ENCODE assay signal across 24 cellular contexts in genomic region chr15:96466548-96466947, GRCh38.
A peak's percentile ranks its signal among the peaks of the same experiment; 100 is the strongest.
DNase-seq lines count a peak whose midpoint lies in the region; ATAC-seq, FAIRE-seq and TF ChIP-seq lines count a peak whose summit lies in the region.
"Had no signal": no experiment of that assay in that cellular context is flagged by ENCODE, and none has a peak within 500 bp of the region (broad histone marks: within the 10 kb centered on the region; RNA-seq: fewer than 3 reads in every experiment).

No MANE protein-coding gene starts in this region.

- no peaks in the 10 kb centered on the region for H3K36me3 ChIP-seq in K562 (ENCODE audit: control insufficient read depth, insufficient read depth, low read length)
- H3K36me3 ChIP-seq: BE2C, BLaER1 had no signal

- DNase-seq in NCI-H82 (lab: John Stamatoyannopoulos, UW) (peak; percentile 36), NCI-H82 treated with DMSO at 0.1 percent for 48 hours (lab: John Stamatoyannopoulos, UW; ENCODE audit: unreplicated experiment) (no peak), A549 (ENCODE audit: low read depth in 1 of 2, low spot score in 1 of 2) (no peak), K562 (ENCODE audit: extremely low read depth in 1 of 4, low spot score in 3 of 4) (no peak), NCI-H748 (lab: John Stamatoyannopoulos, UW; ENCODE audit: unreplicated experiment) (no peak)
- DNase-seq: ACHN; BE2C; C1 segment of cervical spinal cord; CD4-positive, alpha-beta memory T cell; CD4-positive, CD25-positive, alpha-beta regulatory T cell; CD8-positive, alpha-beta memory T cell; COR-L47; DMS 273 treated with DMSO at 0.1 percent for 48 hours; DMS153; DMS53; DMS79; DND-41; EL; GDM1 had no signal

- H3K27ac ChIP-seq in A549: no peak overlapping the region
- no peak overlapping the region for H3K27ac ChIP-seq in K562 (ENCODE audit: extremely low read depth, low read depth, low read length)
- H3K27ac ChIP-seq: 22Rv1, BLaER1 had no signal

- peaks cover 32 to 35% of the 10 kb centered on the region in 2 experiments for H3K27me3 ChIP-seq in K562 (ENCODE audit: control insufficient read depth in 2 of 2, insufficient read depth in 2 of 2, low read length in 2 of 2)
- H3K27me3 ChIP-seq: BLaER1 had no signal

- H3K9me1 ChIP-seq in K562 (ENCODE audit: control insufficient read depth, insufficient read depth, low read length): no peaks in the 10 kb centered on the region

- POLR2A ChIA-PET in A549 (lab: Yijun Ruan, JAX): no interaction called here
- POLR2A ChIA-PET in K562 (lab: Yijun Ruan, JAX): no interaction called here

- BruUV-seq in K562 (replicated peaks; lab: Mats Ljungman, UMichigan): no TSS peak

- TF ChIP-seq EP300 in A549 (IDR thresholded peaks at IDR 0.05): no peak
- TF ChIP-seq EP300 in K562 (IDR thresholded peaks at IDR 0.05; ENCODE audit: low read length): no peak

- ATAC-seq in A549: no peak
- no peak for ATAC-seq in K562
- ATAC-seq: GM12878 had no signal

- CTCF ChIA-PET in A549 (lab: Yijun Ruan, JAX): interaction anchor here (0.9 kb wide), 1 partner anchor 14 kb away, joined by 3 read pairs; no protein-coding TSS in a partner anchor
- CTCF ChIA-PET in K562 (lab: Yijun Ruan, JAX; ENCODE audit: low intra/inter-chr PET ratio): no interaction called here

- H3K9me3 ChIP-seq in A549: no peaks in the 10 kb centered on the region
- no peaks in the 10 kb centered on the region for H3K9me3 ChIP-seq in K562 (replicated peaks; ENCODE audit: control insufficient read depth, insufficient read depth, low read depth, low read length)
- H3K9me3 ChIP-seq: BE2C, BLaER1 had no signal

- WGBS in A549 (ENCODE audit: missing lambda C conversion rate): 3% methylated on average over 2 of the region's 2 CpGs
- 0% methylated on average over 2 of the region's 2 CpGs for WGBS in K562 (ENCODE audit: insufficient coverage, low coverage, missing lambda C conversion rate)

- H3K79me2 ChIP-seq in K562 (ENCODE audit: control insufficient read depth, insufficient read depth, low read length): no peaks in the 10 kb centered on the region

- TF ChIP-seq POLR2A in A549 (IDR thresholded peaks at IDR 0.05; ENCODE audit: low read length) (no peak), K562 (conservative IDR thresholded peaks at IDR 0.05) (no peak)

- H3K4me1 ChIP-seq in A549 (no peaks in the 10 kb centered on the region), K562 (replicated peaks in 1 of 2; ENCODE audit: control insufficient read depth in 2 of 2, insufficient read depth in 2 of 2, low read length in 2 of 2) (no peaks in the 10 kb centered on the region)
- H3K4me1 ChIP-seq: BE2C, BLaER1 had no signal

- in situ Hi-C loops in K562 (cut with MboI): no loop called here

- no peak overlapping the region for H3K9ac ChIP-seq in K562 (ENCODE audit: insufficient read depth in 1 of 2, low read depth in 2 of 2, low read length in 2 of 2)
- H3K9ac ChIP-seq: BLaER1 had no signal

- FAIRE-seq in A549 (lab: Jason Lieb, UNC): no peak
- no peak for FAIRE-seq in K562 (lab: Jason Lieb, UNC)
- FAIRE-seq: GM12878, GM12892, GM18507 had no signal

- H3K4me2 ChIP-seq in A549 (no peak overlapping the region), K562 (ENCODE audit: insufficient read depth, low read length) (no peak overlapping the region)
- H3K4me2 ChIP-seq: BLaER1 had no signal

- no peaks in the 10 kb centered on the region for H4K20me1 ChIP-seq in K562 (replicated peaks; ENCODE audit: control insufficient read depth, insufficient read depth, low read length)
- H4K20me1 ChIP-seq: BLaER1 had no signal

- no peak overlapping the region for H3K4me3 ChIP-seq in A549
- no peak overlapping the region for H3K4me3 ChIP-seq in K562
- H3K4me3 ChIP-seq: BLaER1, GM12878 had no signal

- TF ChIP-seq CTCF in A549 (IDR thresholded peaks at IDR 0.05) (no peak), K562 (IDR thresholded peaks at IDR 0.05 in 2 of 3, conservative IDR thresholded peaks at IDR 0.05 in 1 of 3; ENCODE audit: insufficient read depth in 2 of 3, low read depth in 1 of 3, low read length in 3 of 3) (no peak)

- intact Hi-C loops in K562 (cut with micrococcal nuclease): no loop called here

- TF ChIP-seq RAD21 in A549 (conservative IDR thresholded peaks at IDR 0.05 in 1 of 2, IDR thresholded peaks at IDR 0.05 in 1 of 2) (no peak), K562 (CRISPR knock-in tag; conservative IDR thresholded peaks at IDR 0.05 in 1 of 2, IDR thresholded peaks at IDR 0.05 in 1 of 2) (no peak)

- no peak overlapping the region for H2AFZ ChIP-seq in K562 (ENCODE audit: low read depth, low read length)

TF ChIP-seq in A549, 52 proteins besides CTCF, POLR2A, EP300 and RAD21:
- no peak for TF ChIP-seq POLR2AphosphoS2 (conservative IDR thresholded peaks at IDR 0.05; ENCODE audit: low read length)
- TF ChIP-seq PHF8 (IDR thresholded peaks at IDR 0.05; ENCODE audit: borderline replicate concordance, low read depth): no peak
- TF ChIP-seq MAFK (IDR thresholded peaks at IDR 0.05; ENCODE audit: partially characterized antibody): peak; percentile 77
- no peak for TF ChIP-seq CEBPB (IDR thresholded peaks at IDR 0.05)
TF ChIP-seq in A549: peak in this region for 1.

TF ChIP-seq in K562, 482 proteins besides CTCF, POLR2A, EP300 and RAD21:
- TF ChIP-seq ZNF512 (tag; IDR thresholded peaks at IDR 0.05): no peak
- TF ChIP-seq MAFG (tag; conservative IDR thresholded peaks at IDR 0.05): 0 out of 2 replicates have a peak, but pooled peaks have one; percentile 12
- peak; percentile 61 for TF ChIP-seq ZNF316 (IDR thresholded peaks at IDR 0.05)
- TF ChIP-seq MAFK (IDR thresholded peaks at IDR 0.05; ENCODE audit: low read length): 0 out of 2 replicates have a peak, but pooled peaks have one; percentile 25
- peak; percentile 50 for TF ChIP-seq C11orf30 (IDR thresholded peaks at IDR 0.05; ENCODE audit: low read depth)
- peak; percentile 43; the same call in 1 of the 2 replicates for TF ChIP-seq MAFF (IDR thresholded peaks at IDR 0.05; ENCODE audit: low read length)
